ENCODE assay signal across 9 cellular contexts in the genomic region with DNA sequence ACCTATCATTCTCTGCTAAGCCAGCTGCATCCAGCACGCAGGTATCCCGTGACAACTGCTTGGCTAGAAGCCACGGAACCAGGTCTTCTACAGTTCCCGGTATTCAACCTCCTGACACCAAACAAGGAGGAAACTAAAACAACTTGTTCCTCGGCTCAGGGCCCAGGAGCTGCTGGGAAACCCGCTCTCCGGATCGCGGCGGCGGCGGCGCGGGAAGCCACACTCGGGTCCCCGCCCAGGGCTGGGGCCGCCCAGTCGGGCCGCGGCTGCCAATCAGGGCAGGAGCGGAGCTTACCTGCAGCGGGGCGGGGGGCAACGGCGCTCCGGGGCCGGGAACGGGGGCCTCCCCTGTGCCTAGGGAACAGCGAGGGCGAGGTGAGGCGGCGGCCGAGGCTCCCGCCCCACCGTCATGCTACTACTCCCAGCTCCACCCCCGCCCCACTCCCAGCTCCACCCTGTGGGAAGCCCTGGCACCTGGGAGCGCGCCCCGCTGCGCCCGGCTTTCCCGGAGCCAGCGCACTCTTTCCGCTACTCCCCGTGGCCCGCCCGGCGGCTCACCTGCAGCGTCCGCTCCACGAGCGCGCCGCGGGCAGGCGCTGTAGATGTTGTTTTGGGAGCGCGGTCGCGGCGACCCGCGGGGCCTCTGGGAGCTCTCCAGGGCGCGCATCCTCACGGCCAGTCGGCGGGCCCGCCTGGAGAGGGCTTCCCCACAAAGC. TPM values are rescaled to one million over a fixed set of nuclear protein-coding genes. Genes with fewer than 3 reads are reported as not detected.
A peak's percentile ranks its signal among the peaks of the same experiment; 100 is the strongest.
DNase-seq lines count a peak whose midpoint lies in the region; ATAC-seq and TF ChIP-seq lines count a peak whose summit lies in the region.
"Had no signal": no experiment of that assay in that cellular context is flagged by ENCODE, and none has a peak within 500 bp of the region (broad histone marks: within the 10 kb centered on the region; RNA-seq: fewer than 3 reads in every experiment).

No MANE protein-coding gene starts in this region.

- peaks cover 3% of the 10 kb centered on the region for H3K27me3 Mint-ChIP-seq in activated T-helper 1 cell treated with anti-CD3 and anti-CD28 coated beads, Interleukin-12 subunit alpha, Interleukin-12 subunit beta, Interleukin-2, Interleukin-4 antibody, amounts not matched to agents 30 ng/mL and 10 ng/mL and 1 ng/mL, durations not matched to agents 14 hours and 24 hours and 36 hours (ENCODE audit: insufficient read depth)

- H3K27me3 ChIP-seq in gastroesophageal sphincter, result peaks cover 46% of the 10 kb centered on the region
- no peaks in the 10 kb centered on the region for H3K27me3 ChIP-seq in ovary

- H3K36me3 Mint-ChIP-seq in activated T-helper 1 cell treated with anti-CD3 and anti-CD28 coated beads, Interleukin-12 subunit alpha, Interleukin-12 subunit beta, Interleukin-2, Interleukin-4 antibody, amounts not matched to agents 30 ng/mL and 10 ng/mL and 1 ng/mL, durations not matched to agents 14 hours and 24 hours and 36 hours (ENCODE audit: low read depth), result peaks cover 57% of the 10 kb centered on the region

- H3K4me3 ChIP-seq in gastroesophageal sphincter (peak overlapping the region; percentile 29 to 62), ovary (peak overlapping the region; percentile 34)

- H3K4me3 Mint-ChIP-seq in activated T-helper 1 cell treated with anti-CD3 and anti-CD28 coated beads, Interleukin-12 subunit alpha, Interleukin-12 subunit beta, Interleukin-2, Interleukin-4 antibody, amounts not matched to agents 30 ng/mL and 10 ng/mL and 1 ng/mL, durations not matched to agents 14 hours and 24 hours and 36 hours, result peak overlapping the region; percentile 69

- ATAC-seq in gastroesophageal sphincter, result peak; percentile 71
- no peak for ATAC-seq in HG02759 (IDR thresholded peaks at IDR 0.05; ENCODE audit: unreplicated experiment)

- TF ChIP-seq CTCF in gastroesophageal sphincter (IDR thresholded peaks at IDR 0.05) (peak in 1 of 4 experiments; percentile 7), ovary (IDR thresholded peaks at IDR 0.05) (no peak)

- H3K27ac Mint-ChIP-seq in activated T-helper 1 cell treated with anti-CD3 and anti-CD28 coated beads, Interleukin-12 subunit alpha, Interleukin-12 subunit beta, Interleukin-2, Interleukin-4 antibody, amounts not matched to agents 30 ng/mL and 10 ng/mL and 1 ng/mL, durations not matched to agents 14 hours and 24 hours and 36 hours, result no peak overlapping the region

- DNase-seq in NCI-H2227 (lab: John Stamatoyannopoulos, UW; ENCODE audit: unreplicated experiment), result peak; percentile 45
- DNase-seq in activated T-helper 1 cell treated with anti-CD3 and anti-CD28 coated beads, Interleukin-12 subunit alpha, Interleukin-12 subunit beta, Interleukin-2, Interleukin-4 antibody, amounts not matched to agents 30 ng/mL and 10 ng/mL and 1 ng/mL, durations not matched to agents 14 hours and 24 hours and 36 hours (ENCODE audit: low spot score), result no peak
- DNase-seq in ovary, result peak in 4 of 5 donors; percentile 23 to 69 (median 52)
- no peak for DNase-seq in cerebellar nuclear complex (lab: John Stamatoyannopoulos, UW)
- DNase-seq in NCI-H446 treated with DMSO at 0.1 percent for 48 hours (lab: John Stamatoyannopoulos, UW), result no peak

- no peaks in the 10 kb centered on the region for H3K9me3 ChIP-seq in gastroesophageal sphincter
- H3K9me3 ChIP-seq in ovary, result no peaks in the 10 kb centered on the region

- intact Hi-C loops in activated T-helper 1 cell treated with anti-CD3 and anti-CD28 coated beads, Interleukin-12 subunit alpha, Interleukin-12 subunit beta, Interleukin-2, Interleukin-4 antibody, amounts not matched to agents 30 ng/mL and 10 ng/mL and 1 ng/mL, durations not matched to agents 14 hours and 24 hours and 36 hours (cut with micrococcal nuclease), result loop anchor here (10.0 kb wide), 1 partner anchor 405 kb away; a partner anchor contains a TSS
- intact Hi-C loops in ovary (cut with DNase I), result no loop called here

- peak; percentile 26 for TF ChIP-seq POLR2A in GM19193 (IDR thresholded peaks at IDR 0.05; ENCODE audit: extremely low read depth, insufficient read depth, insufficient read length)
- no peak for TF ChIP-seq POLR2A in gastroesophageal sphincter (IDR thresholded peaks at IDR 0.05)
- no peak for TF ChIP-seq POLR2A in ovary (IDR thresholded peaks at IDR 0.05)

- WGBS in gastroesophageal sphincter (ENCODE audit: low coverage in 1 of 2), 2 donors, result no CpG with 5 or more reads among the region's 69 CpGs
- 1 to 5% (median 2%) methylated on average over 49 to 69 of the region's 69 CpGs for WGBS in ovary, 3 donors

- H3K4me1 ChIP-seq in gastroesophageal sphincter, result peaks cover 0 to 32% (median 10%) of the 10 kb centered on the region in 3 donors
- H3K4me1 ChIP-seq in ovary (ENCODE audit: insufficient read depth), result peaks cover 4% of the 10 kb centered on the region

- no peaks in the 10 kb centered on the region for H3K9me3 Mint-ChIP-seq in activated T-helper 1 cell treated with anti-CD3 and anti-CD28 coated beads, Interleukin-12 subunit alpha, Interleukin-12 subunit beta, Interleukin-2, Interleukin-4 antibody, amounts not matched to agents 30 ng/mL and 10 ng/mL and 1 ng/mL, durations not matched to agents 14 hours and 24 hours and 36 hours

- TF ChIP-seq EP300 in gastroesophageal sphincter (IDR thresholded peaks at IDR 0.05) (no peak), ovary (IDR thresholded peaks at IDR 0.05) (peak; percentile 23)

- peaks cover 61% of the 10 kb centered on the region for H3K4me1 Mint-ChIP-seq in activated T-helper 1 cell treated with anti-CD3 and anti-CD28 coated beads, Interleukin-12 subunit alpha, Interleukin-12 subunit beta, Interleukin-2, Interleukin-4 antibody, amounts not matched to agents 30 ng/mL and 10 ng/mL and 1 ng/mL, durations not matched to agents 14 hours and 24 hours and 36 hours (ENCODE audit: low read depth)

- H3K27ac ChIP-seq in gastroesophageal sphincter, result peak overlapping the region in 3 of 4 donors; percentile 28 to 68 (median 52)
- no peak overlapping the region for H3K27ac ChIP-seq in ovary

- H3K36me3 ChIP-seq in gastroesophageal sphincter (no peaks in the 10 kb centered on the region), ovary (no peaks in the 10 kb centered on the region)

RNA-seq across cellular contexts. Expression of a gene that starts 12.1 kb away (rescaled TPM):
- 4.4 and 6.8 TPM in 2 replicates for total RNA-seq in activated T-helper 1 cell treated with anti-CD3 and anti-CD28 coated beads, Interleukin-12 subunit alpha, Interleukin-12 subunit beta, Interleukin-2, Interleukin-4 antibody, amounts not matched to agents 30 ng/mL and 10 ng/mL and 1 ng/mL, durations not matched to agents 14 hours and 24 hours and 36 hours
- total RNA-seq in gastroesophageal sphincter, result not detected
- total RNA-seq in ovary, result 1 to 10 TPM in 1 of 7 donors, under 1 TPM in 1, not detected in 5; 0.72 to 1.8 TPM
- under 1 TPM in 1 of 2 donors, not detected in 1; 0.10 TPM for polyA plus RNA-seq in ovary

RNA-seq across cellular contexts. Expression of a gene that starts 12.4 kb away (rescaled TPM):
- total RNA-seq in activated T-helper 1 cell treated with anti-CD3 and anti-CD28 coated beads, Interleukin-12 subunit alpha, Interleukin-12 subunit beta, Interleukin-2, Interleukin-4 antibody, amounts not matched to agents 30 ng/mL and 10 ng/mL and 1 ng/mL, durations not matched to agents 14 hours and 24 hours and 36 hours, result 24.5 and 27.9 TPM in 2 replicates
- total RNA-seq in gastroesophageal sphincter (1 to 10 TPM in 3 of 4 donors, not detected in 1; 1.0 to 4.1 (median 1.6) TPM), ovary (1 to 10 TPM in 4 of 7 donors, under 1 TPM in 3; 0.38 to 8.4 (median 1.6) TPM)
- polyA plus RNA-seq in ovary, result 1 to 10 TPM; 2.6 to 6.5 TPM

RNA-seq across cellular contexts. Expression of a gene that starts 36.9 kb away (rescaled TPM):
- 0.07 TPM in 1 of 2 replicates, not detected in the other for total RNA-seq in activated T-helper 1 cell treated with anti-CD3 and anti-CD28 coated beads, Interleukin-12 subunit alpha, Interleukin-12 subunit beta, Interleukin-2, Interleukin-4 antibody, amounts not matched to agents 30 ng/mL and 10 ng/mL and 1 ng/mL, durations not matched to agents 14 hours and 24 hours and 36 hours
- total RNA-seq in gastroesophageal sphincter (100 to 1,000 TPM in 1 of 4 donors, under 1 TPM in 3; 0.16 to 256 (median 0.35) TPM), ovary (1 to 10 TPM in 3 of 7 donors, under 1 TPM in 3, not detected in 1; 0.10 to 5.3 (median 1.2) TPM)
- polyA plus RNA-seq in ovary, result under 1 TPM; 0.04 to 0.07 TPM
- total RNA-seq: T-helper 2 cell treated with Interferon-gamma antibody and Interleukin-4, amounts not matched to agents 100 ng/mL and 5 ng/mL, for 36 hours had no signal

RNA-seq across cellular contexts. Expression of a gene that starts 43.9 kb away (rescaled TPM):
- not detected in 2 replicates for total RNA-seq in activated T-helper 1 cell treated with anti-CD3 and anti-CD28 coated beads, Interleukin-12 subunit alpha, Interleukin-12 subunit beta, Interleukin-2, Interleukin-4 antibody, amounts not matched to agents 30 ng/mL and 10 ng/mL and 1 ng/mL, durations not matched to agents 14 hours and 24 hours and 36 hours
- total RNA-seq in gastroesophageal sphincter (not detected), ovary (1 to 10 TPM in 1 of 7 donors, not detected in 6; 2.6 TPM)
- polyA plus RNA-seq in ovary, result under 1 TPM in 1 of 2 donors, not detected in 1; 0.30 TPM
- total RNA-seq: T-helper 2 cell treated with Interferon-gamma antibody and Interleukin-4, amounts not matched to agents 100 ng/mL and 5 ng/mL, for 36 hours had no signal

Comparison
In these comparisons a context has a peak if more than half of its experiments do, and no peak if none do; other contexts are left out.
1. DNase-seq: peak in NCI-H2227 (single experiment) and ovary (4 of 5); none in activated T-helper 1 cell treated with anti-CD3 and anti-CD28 coated beads, Interleukin-12 subunit alpha, Interleukin-12 subunit beta, Interleukin-2, Interleukin-4 antibody, amounts not matched to agents 30 ng/mL and 10 ng/mL and 1 ng/mL, durations not matched to agents 14 hours and 24 hours and 36 hours (single experiment), cerebellar nuclear complex (0 of 2) and NCI-H446 treated with DMSO at 0.1 percent for 48 hours (single experiment).
2. H3K27ac ChIP-seq: peak in gastroesophageal sphincter (3 of 4); none in ovary (0 of 2).